ENCODE assay signal across 8 cellular contexts in genomic region chr7:137169282-137169698, GRCh38.
DNase-seq lines count a peak whose midpoint lies in the region; ATAC-seq and TF ChIP-seq lines count a peak whose summit lies in the region.

No MANE protein-coding gene starts in this region.

- H3K27me3 ChIP-seq in SJCRH30 = no peaks in the 10 kb centered on the region

- peak; percentile 78 for TF ChIP-seq CTCF in fibroblast of mammary gland (conservative IDR thresholded peaks at IDR 0.05; ENCODE audit: control insufficient read depth, insufficient read depth, low read depth, low read length)

- H3K4me3 ChIP-seq in SJCRH30 = no peak overlapping the region
- no peak overlapping the region for H3K4me3 ChIP-seq in fibroblast of mammary gland (ENCODE audit: control insufficient read depth, low read depth, low read length)

- H3K9me3 ChIP-seq in SJCRH30 (replicated peaks) = no peaks in the 10 kb centered on the region

- no peak for ATAC-seq in stimulated activated naive CD8-positive, alpha-beta T cell treated with anti-CD3 and anti-CD28 coated beads, Interleukin-15, Interleukin-2, amounts not matched to agents 100 U/mL and 50 U/mL, for 24 hours
- no peak for ATAC-seq in HG03045 (IDR thresholded peaks at IDR 0.05; ENCODE audit: unreplicated experiment)

- peak; percentile 69 for DNase-seq in D341Med (ENCODE audit: low spot score)
- peak; percentile 1 for DNase-seq in MV-4-11 (lab: John Stamatoyannopoulos, UW)
- peak; percentile 83 to 95 for DNase-seq in SJCRH30
- peak; percentile 76 for DNase-seq in fibroblast of mammary gland (ENCODE audit: low read depth)
- DNase-seq in nucleus accumbens (lab: John Stamatoyannopoulos, UW) = peak in 49 of 56 donors; percentile 1 to 73 (median 47)
- no peak for DNase-seq in COLO668 (lab: John Stamatoyannopoulos, UW; ENCODE audit: unreplicated experiment)
- DNase-seq in stimulated activated naive CD8-positive, alpha-beta T cell treated with anti-CD3 and anti-CD28 coated beads, Interleukin-15, Interleukin-2, amounts not matched to agents 100 U/mL and 50 U/mL, for 24 hours = no peak

- no peaks in the 10 kb centered on the region for H3K36me3 ChIP-seq in SJCRH30

- no peak overlapping the region for H3K27ac ChIP-seq in SJCRH30

- H3K4me1 ChIP-seq in SJCRH30 = no peaks in the 10 kb centered on the region

Comparison
In these comparisons a context has a peak if more than half of its experiments do, and no peak if none do; other contexts are left out.
1. DNase-seq: peak in D341Med (single experiment), MV-4-11 (single experiment), SJCRH30 (2 of 2), fibroblast of mammary gland (single experiment) and nucleus accumbens (49 of 56); none in COLO668 (single experiment) and stimulated activated naive CD8-positive, alpha-beta T cell treated with anti-CD3 and anti-CD28 coated beads, Interleukin-15, Interleukin-2, amounts not matched to agents 100 U/mL and 50 U/mL, for 24 hours (single experiment).